In genomic region chr6:109224107-109224875, GRCh38 we compare ENCODE assay signal across 14 cellular contexts.
"Had no signal": no experiment of that assay in that cellular context is flagged by ENCODE, and none has a peak within 500 bp of the region (broad histone marks: within the 10 kb centered on the region; RNA-seq: fewer than 3 reads in every experiment).

No MANE protein-coding gene starts in this region.

- H3K36me3 Mint-ChIP-seq: activated CD4-positive, alpha-beta memory T cell treated with anti-CD3 and anti-CD28 coated beads for 36 hours; stimulated activated naive B cell treated with anti-CD40 and anti-IgM and Interleukin-4, amounts not matched to agents 10 μg/mL and 1 μg/mL and 100 μg/mL, for 72 hours had no signal

- H3K27ac Mint-ChIP-seq: activated CD4-positive, alpha-beta memory T cell treated with anti-CD3 and anti-CD28 coated beads for 36 hours; activated T-helper 17 cell treated with anti-CD3 and anti-CD28 coated beads, Interleukin-2, amount 50 U/mL, for 72 hours; dendritic cell treated with granulocyte-macrophage colony-stimulating factor and Interleukin-4, amounts not matched to agents 40 ng/mL and 50 ng/mL, for 4 days; effector memory CD8-positive, alpha-beta T cell; stimulated activated naive B cell treated with anti-CD40 and anti-IgM and Interleukin-4, amounts not matched to agents 10 μg/mL and 1 μg/mL and 100 μg/mL, for 72 hours; T-helper 1 cell treated with Interleukin-12 subunit alpha and Interleukin-12 subunit beta and Interleukin-4 antibody, amounts not matched to agents 30 μg/mL and 1 μg/mL, for 36 hours had no signal

- H3K9me3 Mint-ChIP-seq: activated CD4-positive, alpha-beta memory T cell treated with anti-CD3 and anti-CD28 coated beads for 36 hours; activated T-helper 17 cell treated with anti-CD3 and anti-CD28 coated beads, Interleukin-2, amount 50 U/mL, for 72 hours; dendritic cell treated with granulocyte-macrophage colony-stimulating factor and Interleukin-4, amounts not matched to agents 40 ng/mL and 50 ng/mL, for 4 days; effector memory CD8-positive, alpha-beta T cell; T-helper 1 cell treated with Interleukin-12 subunit alpha and Interleukin-12 subunit beta and Interleukin-4 antibody, amounts not matched to agents 30 μg/mL and 1 μg/mL, for 36 hours had no signal

- ATAC-seq: activated T-helper 17 cell treated with anti-CD3 and anti-CD28 coated beads, Interleukin-2, amount 50 U/mL, for 72 hours; effector memory CD8-positive, alpha-beta T cell; sciatic nerve; stimulated activated naive B cell treated with anti-CD40 and anti-IgM and Interleukin-4, amounts not matched to agents 10 μg/mL and 1 μg/mL and 100 μg/mL, for 72 hours had no signal

- DNase-seq: activated CD4-positive, alpha-beta memory T cell treated with anti-CD3 and anti-CD28 coated beads for 36 hours; activated naive CD4-positive, alpha-beta T cell; activated T-cell treated with anti-CD3 and anti-CD28 coated beads, Interleukin-2, amount 50 U/mL, for 1 hour; adrenal gland; effector memory CD8-positive, alpha-beta T cell; esophagus squamous epithelium; mesenchymal stem cell; stimulated activated CD4-positive, alpha-beta T cell treated with anti-CD3 and anti-CD28 coated beads, Interleukin-4, amount 100 ng/mL, for 4 hours; stimulated activated naive B cell treated with anti-CD40 and anti-IgM and Interleukin-4, amounts not matched to agents 10 μg/mL and 1 μg/mL and 100 μg/mL, for 72 hours had no signal

- H3K4me3 Mint-ChIP-seq: activated CD4-positive, alpha-beta memory T cell treated with anti-CD3 and anti-CD28 coated beads for 36 hours; activated T-helper 17 cell treated with anti-CD3 and anti-CD28 coated beads, Interleukin-2, amount 50 U/mL, for 72 hours; dendritic cell treated with granulocyte-macrophage colony-stimulating factor and Interleukin-4, amounts not matched to agents 40 ng/mL and 50 ng/mL, for 4 days; effector memory CD8-positive, alpha-beta T cell; stimulated activated naive B cell treated with anti-CD40 and anti-IgM and Interleukin-4, amounts not matched to agents 10 μg/mL and 1 μg/mL and 100 μg/mL, for 72 hours; T-helper 1 cell treated with Interleukin-12 subunit alpha and Interleukin-12 subunit beta and Interleukin-4 antibody, amounts not matched to agents 30 μg/mL and 1 μg/mL, for 36 hours had no signal

- H3K27me3 Mint-ChIP-seq: activated CD4-positive, alpha-beta memory T cell treated with anti-CD3 and anti-CD28 coated beads for 36 hours; activated T-helper 17 cell treated with anti-CD3 and anti-CD28 coated beads, Interleukin-2, amount 50 U/mL, for 72 hours; dendritic cell treated with granulocyte-macrophage colony-stimulating factor and Interleukin-4, amounts not matched to agents 40 ng/mL and 50 ng/mL, for 4 days; naive thymus-derived CD8-positive, alpha-beta T cell had no signal
